Comparison of ENCODE assay signal across 1 cellular context in the genomic region with DNA sequence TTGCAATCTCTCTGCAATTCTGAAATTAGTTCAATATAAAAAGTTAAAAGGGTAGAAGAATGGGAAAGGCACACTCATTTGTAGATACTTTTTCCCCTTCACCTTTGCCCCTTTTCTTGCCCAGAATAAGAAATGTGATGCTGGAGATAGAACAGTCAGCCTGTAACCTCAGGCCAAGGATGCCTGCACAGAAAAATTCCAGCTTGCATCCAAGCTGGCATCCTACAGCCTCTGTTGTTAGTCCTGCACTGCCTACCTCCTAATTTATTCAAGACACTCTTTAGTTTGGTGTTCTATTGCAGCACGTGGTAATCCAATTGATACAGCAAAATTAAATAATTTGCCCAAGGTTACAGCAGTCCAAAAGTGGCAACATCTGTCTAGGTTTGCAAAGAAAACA.
TF ChIP-seq lines count a peak whose summit lies in the region.

No MANE protein-coding gene starts in this region.

TF ChIP-seq in WTC11, 78 proteins besides CTCF, POLR2A, EP300 and RAD21 (continued from another document):
- TF ChIP-seq HMGA2 (CRISPR knock-in tag; IDR thresholded peaks at IDR 0.05): no peak
- no peak for TF ChIP-seq MXD4 (CRISPR knock-in tag; IDR thresholded peaks at IDR 0.05; ENCODE audit: borderline replicate concordance)
- no peak for TF ChIP-seq ZNF317 (CRISPR knock-in tag; IDR thresholded peaks at IDR 0.05; ENCODE audit: borderline replicate concordance, low read depth)
- no peak for TF ChIP-seq ATF2 (CRISPR knock-in tag; IDR thresholded peaks at IDR 0.05; ENCODE audit: borderline replicate concordance, low read depth)
- no peak for TF ChIP-seq FOXJ3 (CRISPR knock-in tag; IDR thresholded peaks at IDR 0.05; ENCODE audit: borderline replicate concordance)
- no peak for TF ChIP-seq ZBTB21 (CRISPR knock-in tag; IDR thresholded peaks at IDR 0.05; ENCODE audit: borderline replicate concordance)
- TF ChIP-seq NFYB (CRISPR knock-in tag; conservative IDR thresholded peaks at IDR 0.05; ENCODE audit: low read depth): no peak
- TF ChIP-seq ZBTB43 (CRISPR knock-in tag; IDR thresholded peaks at IDR 0.05): no peak
- no peak for TF ChIP-seq USF2 (CRISPR knock-in tag; IDR thresholded peaks at IDR 0.05)
- no peak for TF ChIP-seq ZSCAN18 (CRISPR knock-in tag; IDR thresholded peaks at IDR 0.05)
- no peak for TF ChIP-seq OVOL2 (CRISPR knock-in tag; IDR thresholded peaks at IDR 0.05; ENCODE audit: borderline replicate concordance)
